ENCODE assay signal across 25 cellular contexts in genomic region chr19:15525291-15525690, GRCh38. TPM values are rescaled to one million over a fixed set of nuclear protein-coding genes. Genes with fewer than 3 reads are reported as not detected.
"Had no signal": no experiment of that assay in that cellular context is flagged by ENCODE, and none has a peak within 500 bp of the region (broad histone marks: within the 10 kb centered on the region; RNA-seq: fewer than 3 reads in every experiment).

No MANE protein-coding gene starts in this region.

- FAIRE-seq: RCC 7860 had no signal

- H3K27ac ChIP-seq: SJSA1, SK-N-MC had no signal

- H3K9me3 ChIP-seq: SJSA1 had no signal

- DNase-seq: KBM-7, MV-4-11, NCI-H1048, NCI-H1105, NCI-H1417, NCI-H1436 treated with DMSO at 0.1 percent for 48 hours, NCI-H1694, NCI-H187 treated with DMSO at 0.1 percent for 48 hours, NCI-H2029 treated with DMSO at 0.1 percent for 48 hours, NCI-H226, NCI-H446, NCI-H510A, NCI-H524 treated with DMSO at 0.1 percent for 48 hours, NCI-H69, NCI-H774, Right ventricle myocardium superior, RPMI8226, SIG-M5 had no signal

- H3K4me3 Mint-ChIP-seq: IgD-negative memory B cell had no signal

- H3K4me1 ChIP-seq: SJSA1 had no signal

- H3K4me3 ChIP-seq: SJSA1, SK-N-MC had no signal

- H3K4me1 Mint-ChIP-seq: IgD-negative memory B cell had no signal

- H3K36me3 ChIP-seq: SJSA1 had no signal

- H3K36me3 Mint-ChIP-seq: IgD-negative memory B cell had no signal

- H3K27ac Mint-ChIP-seq: IgD-negative memory B cell had no signal

RNA-seq across cellular contexts. Expression of gene CYP4F22, which starts 17.0 kb away (rescaled TPM):
- total RNA-seq: HT1080, LHCN-M2, MCF 10A, Right ventricle myocardium superior, SJSA1 had no signal

RNA-seq across cellular contexts. Expression of gene PGLYRP2, which starts 46.0 kb away (rescaled TPM):
- total RNA-seq: HT1080, LHCN-M2, MCF 10A, Right ventricle myocardium superior, SJSA1 had no signal
